In the genomic region with DNA sequence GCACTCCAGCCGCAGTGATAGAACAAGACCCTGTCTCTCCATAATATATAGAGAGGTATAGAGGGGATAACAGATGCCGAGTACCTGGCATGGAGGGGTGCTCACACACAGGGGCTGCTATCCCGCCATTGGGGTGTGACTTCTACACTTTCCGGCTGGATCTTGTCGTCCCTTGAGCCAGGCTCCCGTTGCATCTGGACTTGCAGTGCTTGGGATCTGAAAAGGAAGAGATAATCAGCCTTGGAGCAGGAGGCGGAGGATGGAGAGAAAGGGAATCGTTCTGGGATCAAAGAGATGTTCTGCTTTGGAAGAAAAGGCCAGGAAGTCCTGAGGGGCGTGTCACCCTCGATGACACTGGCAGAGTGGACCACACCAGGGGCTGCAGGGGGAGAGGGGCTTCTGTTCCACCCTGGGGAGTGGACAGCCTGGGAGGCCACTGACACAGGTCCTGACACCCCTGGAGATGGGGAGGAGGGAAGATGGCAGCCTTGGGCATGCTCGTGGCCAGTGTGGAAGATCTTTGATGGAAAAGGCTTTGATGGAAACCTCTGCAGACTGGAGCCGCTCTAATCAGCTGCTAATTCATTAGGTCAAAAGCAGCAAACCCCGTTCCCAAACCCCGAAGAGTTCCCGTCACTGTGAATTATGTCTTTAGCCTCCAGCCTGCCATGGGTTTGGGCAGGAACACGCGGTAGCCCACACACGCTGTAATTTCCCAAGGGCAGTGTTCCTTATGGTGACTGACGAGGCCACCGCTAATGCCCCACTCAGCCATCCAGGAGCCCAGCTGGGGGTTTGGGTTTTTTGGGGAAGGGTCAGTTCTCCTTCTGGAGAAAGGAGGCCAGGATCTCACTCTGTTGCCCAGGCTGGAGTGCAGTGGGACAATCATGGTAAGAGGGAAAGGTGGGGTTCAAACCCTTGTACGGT, we compare ENCODE assay signal across 17 cellular contexts.
A peak's percentile ranks its signal among the peaks of the same experiment; 100 is the strongest.
DNase-seq lines count a peak whose midpoint lies in the region; ATAC-seq lines count a peak whose summit lies in the region.
"Had no signal": no experiment of that assay in that cellular context is flagged by ENCODE, and none has a peak within 500 bp of the region (broad histone marks: within the 10 kb centered on the region; RNA-seq: fewer than 3 reads in every experiment).

No MANE protein-coding gene starts in this region.

- no peak overlapping the region for H3K4me3 ChIP-seq in SJCRH30
- H3K4me3 ChIP-seq: adrenal gland, lung, right atrium auricular region, tibial nerve had no signal

- H3K4me1 ChIP-seq in SJCRH30: no peaks in the 10 kb centered on the region; the same call in 1 of the 2 replicates
- H3K4me1 ChIP-seq: right atrium auricular region, tibial nerve had no signal

- peaks cover 7% of the 10 kb centered on the region for H3K36me3 Mint-ChIP-seq in activated naive CD4-positive, alpha-beta T cell treated with anti-CD3 and anti-CD28 coated beads, Interleukin-2, amount 50 U/mL, for 24 hours
- peaks cover 4 to 19% of the 10 kb centered on the region in 2 donors for H3K36me3 Mint-ChIP-seq in activated T-cell treated with anti-CD3 and anti-CD28 coated beads, Interleukin-2, amount 50 U/mL, for 72 hours (ENCODE audit: insufficient read depth in 2 of 2)

- H3K36me3 ChIP-seq in SJCRH30: no peaks in the 10 kb centered on the region
- H3K36me3 ChIP-seq: adrenal gland, right atrium auricular region, tibial nerve had no signal

- H3K27ac Mint-ChIP-seq in activated naive CD4-positive, alpha-beta T cell treated with anti-CD3 and anti-CD28 coated beads, Interleukin-2, amount 50 U/mL, for 24 hours: peak overlapping the region; percentile 77
- H3K27ac Mint-ChIP-seq in activated T-cell treated with anti-CD3 and anti-CD28 coated beads, Interleukin-2, amount 50 U/mL, for 72 hours: peak overlapping the region; percentile 97

- H3K4me1 Mint-ChIP-seq in activated naive CD4-positive, alpha-beta T cell treated with anti-CD3 and anti-CD28 coated beads, Interleukin-2, amount 50 U/mL, for 24 hours: peaks cover 87% of the 10 kb centered on the region
- H3K4me1 Mint-ChIP-seq in activated T-cell treated with anti-CD3 and anti-CD28 coated beads, Interleukin-2, amount 50 U/mL, for 72 hours (ENCODE audit: low read depth): peaks cover 82% of the 10 kb centered on the region

- DNase-seq in activated naive CD4-positive, alpha-beta T cell treated with Interleukin-2 at 50 U/mL for 16 hours: no peak
- DNase-seq in activated T-cell treated with anti-CD3 and anti-CD28 coated beads, Interleukin-2, amount 50 U/mL, for 72 hours: no peak
- DNase-seq in mesenteric fat pad (ENCODE audit: low spot score) (peak; percentile 81), SJCRH30 (no peak), AG08396 (ENCODE audit: low spot score) (no peak)
- DNase-seq: activated CD4-positive, alpha-beta T cell treated with anti-CD3 and anti-CD28 coated beads, Interleukin-2, amount 50 U/mL, for 1 hour; cerebellar nuclear complex; foreskin melanocyte; NCI-H774; stimulated activated CD4-positive, alpha-beta T cell treated with anti-CD3 and anti-CD28 coated beads, Interleukin-1b, Interleukin-23, amount 100 ng/mL, for 48 hours had no signal

- no peaks in the 10 kb centered on the region for H3K9me3 ChIP-seq in SJCRH30 (replicated peaks)
- H3K9me3 ChIP-seq: adrenal gland, right atrium auricular region had no signal

- no peaks in the 10 kb centered on the region for H3K27me3 ChIP-seq in SJCRH30
- H3K27me3 ChIP-seq: adrenal gland, right atrium auricular region, tibial nerve had no signal

- H3K9me3 Mint-ChIP-seq in activated naive CD4-positive, alpha-beta T cell treated with anti-CD3 and anti-CD28 coated beads, Interleukin-2, amount 50 U/mL, for 24 hours: no peaks in the 10 kb centered on the region
- no peaks in the 10 kb centered on the region for H3K9me3 Mint-ChIP-seq in activated T-cell treated with anti-CD3 and anti-CD28 coated beads, Interleukin-2, amount 50 U/mL, for 72 hours

- no peak overlapping the region for H3K4me3 Mint-ChIP-seq in activated naive CD4-positive, alpha-beta T cell treated with anti-CD3 and anti-CD28 coated beads, Interleukin-2, amount 50 U/mL, for 24 hours
- H3K4me3 Mint-ChIP-seq in activated T-cell treated with anti-CD3 and anti-CD28 coated beads, Interleukin-2, amount 50 U/mL, for 72 hours: no peak overlapping the region

- no peaks in the 10 kb centered on the region for H3K27me3 Mint-ChIP-seq in activated naive CD4-positive, alpha-beta T cell treated with anti-CD3 and anti-CD28 coated beads, Interleukin-2, amount 50 U/mL, for 24 hours
- H3K27me3 Mint-ChIP-seq in activated T-cell treated with anti-CD3 and anti-CD28 coated beads, Interleukin-2, amount 50 U/mL, for 72 hours (ENCODE audit: low read depth): no peaks in the 10 kb centered on the region

- H3K27ac ChIP-seq in SJCRH30: no peak overlapping the region
- H3K27ac ChIP-seq: adrenal gland, right atrium auricular region, tibial nerve had no signal

- ATAC-seq in activated T-cell treated with anti-CD3 and anti-CD28 coated beads, Interleukin-2, amount 50 U/mL, for 72 hours (replicated peaks in 1 of 2): no peak
- ATAC-seq in GM19324 (IDR thresholded peaks at IDR 0.05; ENCODE audit: low FRiP score, unreplicated experiment): no peak
- ATAC-seq in HG02588 (IDR thresholded peaks at IDR 0.05; ENCODE audit: unreplicated experiment): no peak
